In genomic region chr1:205578780-205579571, GRCh38 we compare ENCODE assay signal across 17 cellular contexts. TPM values are rescaled to one million over a fixed set of nuclear protein-coding genes. Genes with fewer than 3 reads are reported as not detected.
A peak's percentile ranks its signal among the peaks of the same experiment; 100 is the strongest.
DNase-seq lines count a peak whose midpoint lies in the region; ATAC-seq and TF ChIP-seq lines count a peak whose summit lies in the region.
"Had no signal": no experiment of that assay in that cellular context is flagged by ENCODE, and none has a peak within 500 bp of the region (broad histone marks: within the 10 kb centered on the region; RNA-seq: fewer than 3 reads in every experiment).

No MANE protein-coding gene starts in this region.

- in situ Hi-C loops in mammary epithelial cell (cut with MboI; ENCODE audit: low sequenced_read_pairs in 2 of 2) = no loop called here

- H4K20me1 ChIP-seq in mammary epithelial cell (ENCODE audit: insufficient read depth, low read length) = no peaks in the 10 kb centered on the region

- no peaks in the 10 kb centered on the region for H3K4me1 ChIP-seq in mammary epithelial cell (ENCODE audit: insufficient read depth, low read length)
- H3K4me1 ChIP-seq: ascending aorta, foreskin keratinocyte had no signal

- H3K27ac Mint-ChIP-seq in MCF 10A (ENCODE audit: low read depth, unreplicated experiment) = no peak overlapping the region

- H3K27me3 Mint-ChIP-seq in MCF 10A (ENCODE audit: insufficient read depth, unreplicated experiment) = peaks cover 77% of the 10 kb centered on the region

- H3K36me3 Mint-ChIP-seq in MCF 10A (ENCODE audit: insufficient read depth, unreplicated experiment) = no peaks in the 10 kb centered on the region

- intact Hi-C loops in mammary epithelial cell (cut with micrococcal nuclease) = no loop called here
- intact Hi-C loops in MCF 10A (cut with micrococcal nuclease) = no loop called here

- dilution Hi-C loops in mammary epithelial cell (cut with HindIII; ENCODE audit: low sequenced_read_pairs) = no loop called here

- ATAC-seq in GM21717 (IDR thresholded peaks at IDR 0.05; ENCODE audit: unreplicated experiment) (no peak), HG03135 (IDR thresholded peaks at IDR 0.05; ENCODE audit: unreplicated experiment) (no peak)
- ATAC-seq: foreskin keratinocyte, GM12878, sciatic nerve had no signal

- peaks cover 6% of the 10 kb centered on the region for H3K4me1 Mint-ChIP-seq in MCF 10A (ENCODE audit: insufficient read depth, unreplicated experiment)

- H3K79me2 ChIP-seq in mammary epithelial cell (ENCODE audit: insufficient read depth, low read length) = no peaks in the 10 kb centered on the region

- CTCF ChIA-PET in mammary epithelial cell (lab: Charles Lee; ENCODE audit: low non-redundant PET) (no interaction called here), MCF 10A (lab: Yijun Ruan, JAX) (interaction anchor here (0.6 to 26.1 kb wide), 9 partner anchors 12 to 1123 kb away, joined by 3 to 918 read pairs (median 4); no protein-coding TSS in a partner anchor)

- no peak overlapping the region for H3K27ac ChIP-seq in mammary epithelial cell (ENCODE audit: insufficient read depth, low read depth, low read length)
- H3K27ac ChIP-seq: ascending aorta, foreskin keratinocyte had no signal

- H2AFZ ChIP-seq in mammary epithelial cell (ENCODE audit: low read depth, low read length) = no peak overlapping the region

- H3K27me3 ChIP-seq in mammary epithelial cell (ENCODE audit: insufficient read depth, low read length) = peaks cover 3% of the 10 kb centered on the region
- H3K27me3 ChIP-seq: ascending aorta had no signal

- no peak overlapping the region for H3K4me3 ChIP-seq in mammary epithelial cell (replicated peaks in 1 of 3; ENCODE audit: insufficient read depth in 1 of 3, low read depth in 2 of 3, low read length in 3 of 3)
- H3K4me3 ChIP-seq in epithelial cell of esophagus (ENCODE audit: low read length) = no peak overlapping the region
- H3K4me3 ChIP-seq: ascending aorta, GM12878 had no signal

- H3K9me3 ChIP-seq in mammary epithelial cell (replicated peaks; ENCODE audit: insufficient read depth, low read length) = no peaks in the 10 kb centered on the region
- H3K9me3 ChIP-seq: ascending aorta had no signal

- TF ChIP-seq CTCF in mammary epithelial cell (conservative IDR thresholded peaks at IDR 0.05 in 1 of 2, IDR thresholded peaks at IDR 0.05 in 1 of 2; ENCODE audit: extremely low read depth in 1 of 2, insufficient read depth in 1 of 2, low read depth in 1 of 2, low read length in 2 of 2) (no peak), MCF 10A (IDR thresholded peaks at IDR 0.05; ENCODE audit: unreplicated experiment) (no peak), epithelial cell of esophagus (IDR thresholded peaks at IDR 0.05; ENCODE audit: insufficient read depth, low read depth, low read length, missing control alignments) (no peak)

- no peak overlapping the region for H3K4me2 ChIP-seq in mammary epithelial cell (ENCODE audit: insufficient read depth, low read depth, low read length)

- H3K36me3 ChIP-seq in mammary epithelial cell (ENCODE audit: insufficient read depth, low read length) = no peaks in the 10 kb centered on the region
- H3K36me3 ChIP-seq: ascending aorta had no signal

- H3K9me3 Mint-ChIP-seq in MCF 10A (ENCODE audit: unreplicated experiment) = no peaks in the 10 kb centered on the region

- WGBS in mammary epithelial cell (ENCODE audit: low coverage, missing lambda C conversion rate) = 50% methylated on average over 9 of the region's 9 CpGs

- H3K9ac ChIP-seq in mammary epithelial cell (ENCODE audit: insufficient read depth, low read length) = no peak overlapping the region

- POLR2A ChIA-PET in MCF 10A (lab: Yijun Ruan, JAX) = interaction anchor here (0.6 to 1.6 kb wide), 4 partner anchors 16 to 80 kb away, joined by 3 to 9 read pairs (median 3); partner anchors contain the start of gene ELK4

- no TSS peak for BruUV-seq in mammary epithelial cell (replicated peaks; lab: Mats Ljungman, UMichigan)
- no TSS peak for BruUV-seq in MCF 10A (replicated peaks; lab: Mats Ljungman, UMichigan)

- DNase-seq in mammary epithelial cell = peak; percentile 38
- DNase-seq in MCF 10A (ENCODE audit: unreplicated experiment) = no peak
- peak; percentile 69 for DNase-seq in NCI-H2196 (lab: John Stamatoyannopoulos, UW; ENCODE audit: unreplicated experiment)
- DNase-seq in epithelial cell of esophagus (ENCODE audit: low read depth) = peak; percentile 24
- peak; percentile 41 for DNase-seq in ureter (ENCODE audit: low spot score)
- DNase-seq in GF-D8 (lab: John Stamatoyannopoulos, UW) = no peak
- DNase-seq: activated naive CD4-positive, alpha-beta T cell; foreskin keratinocyte; NCI-H345; occipital lobe; stimulated activated CD4-positive, alpha-beta T cell treated with anti-CD3 and anti-CD28 coated beads, Interleukin-2, amount 100 ng/mL, for 24 hours; T-helper 9 cell had no signal

- no peak overlapping the region for H3K4me3 Mint-ChIP-seq in MCF 10A (ENCODE audit: unreplicated experiment)

RNA-seq across cellular contexts. Expression of gene ELK4, which starts 52.8 kb away (rescaled TPM):
- total RNA-seq in mammary epithelial cell = 10 to 100 TPM; 17.7 to 38.6 TPM
- polyA plus RNA-seq in mammary epithelial cell = 4.9 TPM
- 37.7 TPM for polyA minus RNA-seq in mammary epithelial cell
- 101 and 109 TPM in 2 replicates for total RNA-seq in MCF 10A (2022)
- total RNA-seq in ureter = 88.7 TPM

Comparison
In these comparisons a context has a peak if more than half of its experiments do, and no peak if none do; other contexts are left out.
1. DNase-seq: peak in mammary epithelial cell (single experiment), NCI-H2196 (single experiment), epithelial cell of esophagus (single experiment) and ureter (single experiment); none in MCF 10A (single experiment) and GF-D8 (single experiment).